14 cellular contexts compared by ENCODE assay signal in the genomic region with DNA sequence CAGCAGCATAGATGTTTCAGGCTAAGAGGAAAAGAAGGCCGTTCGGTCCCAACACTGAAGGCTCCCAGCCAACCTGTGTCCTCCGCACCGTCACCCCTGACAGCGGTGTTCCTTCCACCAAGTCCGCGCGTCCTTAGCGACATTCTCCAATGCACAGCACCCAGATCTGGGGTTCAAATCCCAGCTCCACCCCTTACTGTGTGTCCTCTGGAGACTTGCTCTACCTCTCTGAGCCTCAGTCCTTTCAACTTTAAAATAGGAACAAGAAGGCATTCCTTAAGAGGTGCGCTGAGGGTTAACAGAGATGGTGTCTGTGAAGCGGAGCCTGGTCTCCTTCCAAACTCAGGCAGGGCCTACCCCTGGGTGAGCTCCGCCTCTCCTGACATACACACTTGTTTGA.
A peak's percentile ranks its signal among the peaks of the same experiment; 100 is the strongest.
DNase-seq lines count a peak whose midpoint lies in the region; ATAC-seq and TF ChIP-seq lines count a peak whose summit lies in the region.
"Had no signal": no experiment of that assay in that cellular context is flagged by ENCODE, and none has a peak within 500 bp of the region (broad histone marks: within the 10 kb centered on the region; RNA-seq: fewer than 3 reads in every experiment).

No MANE protein-coding gene starts in this region.

- ATAC-seq in heart right ventricle (no peak), left ventricle myocardium superior (no peak)

- H3K9me3 Mint-ChIP-seq in endodermal cell (no peaks in the 10 kb centered on the region), nephron (no peaks in the 10 kb centered on the region)
- H3K9me3 Mint-ChIP-seq: H9 had no signal

- in situ Hi-C loops in transverse colon (cut with MboI; ENCODE audit: low pct_ligation_motif_present in 1 of 4, low pct_unique_long_range_greater_than_20kb in 1 of 4, low sequenced_read_pairs in 3 of 4) = no loop called here

- H3K4me3 Mint-ChIP-seq in endodermal cell (no peak overlapping the region), nephron (peak overlapping the region in 1 of 3 experiments; percentile 36)
- H3K4me3 Mint-ChIP-seq: H9 had no signal

- DNase-seq in heart right ventricle = no peak
- no peak for DNase-seq in left ventricle myocardium superior
- no peak for DNase-seq in endodermal cell
- no peak for DNase-seq in transverse colon
- DNase-seq in SJCRH30 = no peak
- no peak for DNase-seq in NCI-H2171 (lab: John Stamatoyannopoulos, UW)
- DNase-seq in anterior cingulate cortex (lab: John Stamatoyannopoulos, UW) = no peak
- DNase-seq: 8988T, H9, NCI-H1417, NCI-H2029, NCI-H510A had no signal

- no peak overlapping the region for H3K27ac Mint-ChIP-seq in endodermal cell
- peak overlapping the region; percentile 93 to 98 (median 97) for H3K27ac Mint-ChIP-seq in nephron
- H3K27ac Mint-ChIP-seq: H9 had no signal

- H3K4me3 ChIP-seq in heart right ventricle = no peak overlapping the region
- H3K4me3 ChIP-seq in endodermal cell (ENCODE audit: low read length) = no peak overlapping the region
- H3K4me3 ChIP-seq in transverse colon = no peak overlapping the region
- H3K4me3 ChIP-seq in SJCRH30 = no peak overlapping the region
- H3K4me3 ChIP-seq: BLaER1 had no signal

- TF ChIP-seq CTCF in heart right ventricle (IDR thresholded peaks at IDR 0.05) (no peak), endodermal cell (conservative IDR thresholded peaks at IDR 0.05) (no peak), nephron (IDR thresholded peaks at IDR 0.05; ENCODE audit: unreplicated experiment in 3 of 3) (no peak), transverse colon (IDR thresholded peaks at IDR 0.05) (no peak)

- H3K27me3 ChIP-seq in heart right ventricle = peaks cover 0 to 29% (median 20%) of the 10 kb centered on the region in 7 donors
- H3K27me3 ChIP-seq in endodermal cell (ENCODE audit: control insufficient read depth, insufficient read depth, low read length, poor library complexity, severe bottlenecking) = no peaks in the 10 kb centered on the region
- peaks cover 13% of the 10 kb centered on the region for H3K27me3 ChIP-seq in transverse colon
- no peaks in the 10 kb centered on the region for H3K27me3 ChIP-seq in SJCRH30
- H3K27me3 ChIP-seq: BLaER1 had no signal

- WGBS in heart right ventricle, 2 donors = 77 to 81% methylated on average over 12 of the region's 12 CpGs
- WGBS in endodermal cell (ENCODE audit: insufficient coverage in 1 of 2, insufficient read length in 1 of 2), 2 experiments = 97 to 98% methylated on average over 8 to 12 of the region's 12 CpGs
- WGBS in transverse colon (ENCODE audit: low coverage in 1 of 2), 2 donors = 87% methylated on average over 12 of the region's 12 CpGs; no CpG with 5 or more reads in 1 of the 2 donors

- H3K27ac ChIP-seq in heart right ventricle (peak overlapping the region in 9 of 10 donors; percentile 51 to 86 (median 73)), endodermal cell (ENCODE audit: low read depth, low read length) (peak overlapping the region; percentile 64), transverse colon (peak overlapping the region in 3 of 4 donors; percentile 3 to 48 (median 25)), SJCRH30 (no peak overlapping the region; the same call in 1 of the 2 replicates)
- H3K27ac ChIP-seq: BLaER1 had no signal

- TF ChIP-seq EP300 in transverse colon (IDR thresholded peaks at IDR 0.05; ENCODE audit: low read depth) = no peak

- no peak overlapping the region for H3K9ac ChIP-seq in endodermal cell (ENCODE audit: extremely low read depth, low read length, poor library complexity, severe bottlenecking)
- H3K9ac ChIP-seq: BLaER1 had no signal

- peaks cover 5% of the 10 kb centered on the region for H3K4me1 Mint-ChIP-seq in endodermal cell
- H3K4me1 Mint-ChIP-seq in nephron = peaks cover 76% of the 10 kb centered on the region

- TF ChIP-seq POLR2A in transverse colon (IDR thresholded peaks at IDR 0.05) = no peak

- intact Hi-C loops in heart right ventricle (cut with DNase I) (loop anchor here in 1 of 10 donors (5.0 kb wide), 1 partner anchor 60 kb away; no protein-coding TSS in a partner anchor), left ventricle myocardium superior (cut with micrococcal nuclease) (no loop called here), transverse colon (cut with DNase I; ENCODE audit: low total_unique reads) (no loop called here)

- H3K9me3 ChIP-seq in heart right ventricle (peaks cover 0 to 3% (median 0%) of the 10 kb centered on the region in 11 donors), endodermal cell (ENCODE audit: control insufficient read depth, low read length) (peaks cover 4% of the 10 kb centered on the region), transverse colon (no peaks in the 10 kb centered on the region), SJCRH30 (replicated peaks) (no peaks in the 10 kb centered on the region; the same call in 1 of the 2 replicates)
- H3K9me3 ChIP-seq: BLaER1 had no signal

- H3K36me3 ChIP-seq in heart right ventricle (no peaks in the 10 kb centered on the region), endodermal cell (ENCODE audit: control insufficient read depth, insufficient read depth, low read length) (no peaks in the 10 kb centered on the region), transverse colon (no peaks in the 10 kb centered on the region), SJCRH30 (no peaks in the 10 kb centered on the region)
- H3K36me3 ChIP-seq: BLaER1 had no signal

- H3K4me1 ChIP-seq in heart right ventricle (peaks cover 6 to 56% (median 16%) of the 10 kb centered on the region in 9 donors), endodermal cell (ENCODE audit: control insufficient read depth, insufficient read depth, low read length) (no peaks in the 10 kb centered on the region), transverse colon (no peaks in the 10 kb centered on the region), SJCRH30 (peaks cover 20% of the 10 kb centered on the region)

- peaks cover 30% of the 10 kb centered on the region for H3K27me3 Mint-ChIP-seq in endodermal cell (ENCODE audit: insufficient read depth)
- H3K27me3 Mint-ChIP-seq in nephron (ENCODE audit: low read depth) = peaks cover 17% of the 10 kb centered on the region

- H3K36me3 Mint-ChIP-seq in endodermal cell (ENCODE audit: low read depth) = no peaks in the 10 kb centered on the region
- no peaks in the 10 kb centered on the region for H3K36me3 Mint-ChIP-seq in nephron (ENCODE audit: low read depth)
